2 cellular contexts compared by ENCODE assay signal in the genomic region with DNA sequence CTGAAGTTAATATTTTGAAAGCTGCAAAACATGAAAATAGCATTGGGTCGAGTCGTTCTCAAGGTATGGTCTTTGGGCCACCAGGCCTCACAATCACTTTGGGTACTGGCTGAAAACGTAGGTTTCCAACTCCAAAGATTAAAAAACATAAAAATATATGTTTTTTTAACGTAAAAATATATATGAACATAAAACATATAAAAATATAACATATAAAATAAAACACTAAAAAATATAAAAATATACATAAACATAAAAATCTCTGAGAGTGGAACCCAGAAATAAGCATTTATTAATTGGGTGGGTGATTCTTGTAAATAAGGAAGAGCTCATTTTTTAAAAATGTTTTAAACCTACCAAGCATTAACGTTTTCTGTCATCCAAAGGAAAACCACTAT.
TF ChIP-seq lines count a peak whose summit lies in the region.

No MANE protein-coding gene starts in this region.

TF ChIP-seq in SK-N-SH, 30 proteins besides CTCF, POLR2A, EP300 and RAD21 (continued from another document):
- TF ChIP-seq TEAD4 (IDR thresholded peaks at IDR 0.05; ENCODE audit: borderline replicate concordance, insufficient read depth) (no peak), FOXM1 (IDR thresholded peaks at IDR 0.05; ENCODE audit: low read depth) (no peak), ELF1 (IDR thresholded peaks at IDR 0.05) (no peak), POLR2AphosphoS5 (IDR thresholded peaks at IDR 0.05; ENCODE audit: low read depth, low read length) (no peak)
- TF ChIP-seq, protein P1, sequence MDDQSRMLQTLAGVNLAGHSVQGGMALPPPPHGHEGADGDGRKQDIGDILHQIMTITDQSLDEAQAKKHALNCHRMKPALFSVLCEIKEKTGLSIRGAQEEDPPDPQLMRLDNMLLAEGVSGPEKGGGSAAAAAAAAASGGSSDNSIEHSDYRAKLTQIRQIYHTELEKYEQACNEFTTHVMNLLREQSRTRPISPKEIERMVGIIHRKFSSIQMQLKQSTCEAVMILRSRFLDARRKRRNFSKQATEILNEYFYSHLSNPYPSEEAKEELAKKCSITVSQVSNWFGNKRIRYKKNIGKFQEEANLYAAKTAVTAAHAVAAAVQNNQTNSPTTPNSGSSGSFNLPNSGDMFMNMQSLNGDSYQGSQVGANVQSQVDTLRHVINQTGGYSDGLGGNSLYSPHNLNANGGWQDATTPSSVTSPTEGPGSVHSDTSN (IDR thresholded peaks at IDR 0.05), result no peak
- TF ChIP-seq, protein P2, sequence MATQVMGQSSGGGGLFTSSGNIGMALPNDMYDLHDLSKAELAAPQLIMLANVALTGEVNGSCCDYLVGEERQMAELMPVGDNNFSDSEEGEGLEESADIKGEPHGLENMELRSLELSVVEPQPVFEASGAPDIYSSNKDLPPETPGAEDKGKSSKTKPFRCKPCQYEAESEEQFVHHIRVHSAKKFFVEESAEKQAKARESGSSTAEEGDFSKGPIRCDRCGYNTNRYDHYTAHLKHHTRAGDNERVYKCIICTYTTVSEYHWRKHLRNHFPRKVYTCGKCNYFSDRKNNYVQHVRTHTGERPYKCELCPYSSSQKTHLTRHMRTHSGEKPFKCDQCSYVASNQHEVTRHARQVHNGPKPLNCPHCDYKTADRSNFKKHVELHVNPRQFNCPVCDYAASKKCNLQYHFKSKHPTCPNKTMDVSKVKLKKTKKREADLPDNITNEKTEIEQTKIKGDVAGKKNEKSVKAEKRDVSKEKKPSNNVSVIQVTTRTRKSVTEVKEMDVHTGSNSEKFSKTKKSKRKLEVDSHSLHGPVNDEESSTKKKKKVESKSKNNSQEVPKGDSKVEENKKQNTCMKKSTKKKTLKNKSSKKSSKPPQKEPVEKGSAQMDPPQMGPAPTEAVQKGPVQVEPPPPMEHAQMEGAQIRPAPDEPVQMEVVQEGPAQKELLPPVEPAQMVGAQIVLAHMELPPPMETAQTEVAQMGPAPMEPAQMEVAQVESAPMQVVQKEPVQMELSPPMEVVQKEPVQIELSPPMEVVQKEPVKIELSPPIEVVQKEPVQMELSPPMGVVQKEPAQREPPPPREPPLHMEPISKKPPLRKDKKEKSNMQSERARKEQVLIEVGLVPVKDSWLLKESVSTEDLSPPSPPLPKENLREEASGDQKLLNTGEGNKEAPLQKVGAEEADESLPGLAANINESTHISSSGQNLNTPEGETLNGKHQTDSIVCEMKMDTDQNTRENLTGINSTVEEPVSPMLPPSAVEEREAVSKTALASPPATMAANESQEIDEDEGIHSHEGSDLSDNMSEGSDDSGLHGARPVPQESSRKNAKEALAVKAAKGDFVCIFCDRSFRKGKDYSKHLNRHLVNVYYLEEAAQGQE (IDR thresholded peaks at IDR 0.05; ENCODE audit: low read depth, low read length), result no peak

TF ChIP-seq in SK-N-SH treated with all-trans-retinoic acid at 6 μM for 48 hours, 23 proteins besides CTCF, POLR2A, EP300 and RAD21 (continued from another document):
- TF ChIP-seq ARNTL (CRISPR knock-in tag; IDR thresholded peaks at IDR 0.05; ENCODE audit: borderline replicate concordance, low read depth) (no peak), ZNF565 (CRISPR knock-in tag; conservative IDR thresholded peaks at IDR 0.05; ENCODE audit: low read depth) (no peak), ZC3H10 (CRISPR knock-in tag; IDR thresholded peaks at IDR 0.05) (no peak), TOX (CRISPR knock-in tag; IDR thresholded peaks at IDR 0.05; ENCODE audit: borderline replicate concordance) (no peak), CSDC2 (CRISPR knock-in tag; IDR thresholded peaks at IDR 0.05) (no peak), BACH2 (CRISPR knock-in tag; IDR thresholded peaks at IDR 0.05; ENCODE audit: borderline replicate concordance) (no peak), PPARA (CRISPR knock-in tag; IDR thresholded peaks at IDR 0.05; ENCODE audit: borderline replicate concordance) (no peak), TCF4 (CRISPR knock-in tag; IDR thresholded peaks at IDR 0.05; ENCODE audit: borderline replicate concordance) (no peak), ZNF8 (CRISPR knock-in tag; IDR thresholded peaks at IDR 0.05) (no peak), ZFP30 (CRISPR knock-in tag; IDR thresholded peaks at IDR 0.05) (no peak), ZFP3 (CRISPR knock-in tag; IDR thresholded peaks at IDR 0.05) (no peak)
- TF ChIP-seq, protein P3, sequence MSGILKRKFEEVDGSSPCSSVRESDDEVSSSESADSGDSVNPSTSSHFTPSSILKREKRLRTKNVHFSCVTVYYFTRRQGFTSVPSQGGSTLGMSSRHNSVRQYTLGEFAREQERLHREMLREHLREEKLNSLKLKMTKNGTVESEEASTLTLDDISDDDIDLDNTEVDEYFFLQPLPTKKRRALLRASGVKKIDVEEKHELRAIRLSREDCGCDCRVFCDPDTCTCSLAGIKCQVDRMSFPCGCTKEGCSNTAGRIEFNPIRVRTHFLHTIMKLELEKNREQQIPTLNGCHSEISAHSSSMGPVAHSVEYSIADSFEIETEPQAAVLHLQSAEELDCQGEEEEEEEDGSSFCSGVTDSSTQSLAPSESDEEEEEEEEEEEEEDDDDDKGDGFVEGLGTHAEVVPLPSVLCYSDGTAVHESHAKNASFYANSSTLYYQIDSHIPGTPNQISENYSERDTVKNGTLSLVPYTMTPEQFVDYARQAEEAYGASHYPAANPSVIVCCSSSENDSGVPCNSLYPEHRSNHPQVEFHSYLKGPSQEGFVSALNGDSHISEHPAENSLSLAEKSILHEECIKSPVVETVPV (CRISPR knock-in tag; IDR thresholded peaks at IDR 0.05), result no peak
- TF ChIP-seq, protein P4, sequence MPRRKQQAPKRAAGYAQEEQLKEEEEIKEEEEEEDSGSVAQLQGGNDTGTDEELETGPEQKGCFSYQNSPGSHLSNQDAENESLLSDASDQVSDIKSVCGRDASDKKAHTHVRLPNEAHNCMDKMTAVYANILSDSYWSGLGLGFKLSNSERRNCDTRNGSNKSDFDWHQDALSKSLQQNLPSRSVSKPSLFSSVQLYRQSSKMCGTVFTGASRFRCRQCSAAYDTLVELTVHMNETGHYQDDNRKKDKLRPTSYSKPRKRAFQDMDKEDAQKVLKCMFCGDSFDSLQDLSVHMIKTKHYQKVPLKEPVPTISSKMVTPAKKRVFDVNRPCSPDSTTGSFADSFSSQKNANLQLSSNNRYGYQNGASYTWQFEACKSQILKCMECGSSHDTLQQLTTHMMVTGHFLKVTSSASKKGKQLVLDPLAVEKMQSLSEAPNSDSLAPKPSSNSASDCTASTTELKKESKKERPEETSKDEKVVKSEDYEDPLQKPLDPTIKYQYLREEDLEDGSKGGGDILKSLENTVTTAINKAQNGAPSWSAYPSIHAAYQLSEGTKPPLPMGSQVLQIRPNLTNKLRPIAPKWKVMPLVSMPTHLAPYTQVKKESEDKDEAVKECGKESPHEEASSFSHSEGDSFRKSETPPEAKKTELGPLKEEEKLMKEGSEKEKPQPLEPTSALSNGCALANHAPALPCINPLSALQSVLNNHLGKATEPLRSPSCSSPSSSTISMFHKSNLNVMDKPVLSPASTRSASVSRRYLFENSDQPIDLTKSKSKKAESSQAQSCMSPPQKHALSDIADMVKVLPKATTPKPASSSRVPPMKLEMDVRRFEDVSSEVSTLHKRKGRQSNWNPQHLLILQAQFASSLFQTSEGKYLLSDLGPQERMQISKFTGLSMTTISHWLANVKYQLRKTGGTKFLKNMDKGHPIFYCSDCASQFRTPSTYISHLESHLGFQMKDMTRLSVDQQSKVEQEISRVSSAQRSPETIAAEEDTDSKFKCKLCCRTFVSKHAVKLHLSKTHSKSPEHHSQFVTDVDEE (CRISPR knock-in tag; IDR thresholded peaks at IDR 0.05), result no peak
- TF ChIP-seq, protein P5, sequence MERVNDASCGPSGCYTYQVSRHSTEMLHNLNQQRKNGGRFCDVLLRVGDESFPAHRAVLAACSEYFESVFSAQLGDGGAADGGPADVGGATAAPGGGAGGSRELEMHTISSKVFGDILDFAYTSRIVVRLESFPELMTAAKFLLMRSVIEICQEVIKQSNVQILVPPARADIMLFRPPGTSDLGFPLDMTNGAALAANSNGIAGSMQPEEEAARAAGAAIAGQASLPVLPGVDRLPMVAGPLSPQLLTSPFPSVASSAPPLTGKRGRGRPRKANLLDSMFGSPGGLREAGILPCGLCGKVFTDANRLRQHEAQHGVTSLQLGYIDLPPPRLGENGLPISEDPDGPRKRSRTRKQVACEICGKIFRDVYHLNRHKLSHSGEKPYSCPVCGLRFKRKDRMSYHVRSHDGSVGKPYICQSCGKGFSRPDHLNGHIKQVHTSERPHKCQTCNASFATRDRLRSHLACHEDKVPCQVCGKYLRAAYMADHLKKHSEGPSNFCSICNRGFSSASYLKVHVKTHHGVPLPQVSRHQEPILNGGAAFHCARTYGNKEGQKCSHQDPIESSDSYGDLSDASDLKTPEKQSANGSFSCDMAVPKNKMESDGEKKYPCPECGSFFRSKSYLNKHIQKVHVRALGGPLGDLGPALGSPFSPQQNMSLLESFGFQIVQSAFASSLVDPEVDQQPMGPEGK (CRISPR knock-in tag; IDR thresholded peaks at IDR 0.05; ENCODE audit: borderline replicate concordance), result no peak
